In the genomic region with DNA sequence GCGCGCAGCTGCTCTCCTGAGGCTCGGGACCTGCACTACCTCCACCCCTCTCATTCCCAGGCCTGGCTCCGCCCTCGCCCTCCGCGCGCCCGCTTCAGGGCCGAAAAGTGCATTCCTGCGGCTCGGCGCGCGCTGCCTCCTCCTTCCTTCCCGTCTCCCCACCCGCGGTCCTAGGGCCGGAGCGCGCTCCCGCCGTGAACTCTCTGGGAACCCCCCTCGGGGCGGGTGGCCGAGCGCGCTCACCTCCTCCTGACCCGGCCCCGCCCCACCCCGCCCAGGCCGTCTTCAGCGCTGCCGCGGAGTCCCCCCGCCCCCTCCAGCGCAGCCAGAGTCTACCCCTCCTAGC, we compare ENCODE assay signal across 8 cellular contexts. TPM values are rescaled to one million over a fixed set of nuclear protein-coding genes. Genes with fewer than 3 reads are reported as not detected.
DNase-seq lines count a peak whose midpoint lies in the region; ATAC-seq, FAIRE-seq and TF ChIP-seq lines count a peak whose summit lies in the region.

No MANE protein-coding gene starts in this region.

- peaks cover 4% of the 10 kb centered on the region for H3K27me3 Mint-ChIP-seq in astrocyte (ENCODE audit: low read depth, unreplicated experiment)

- DNase-seq in NCI-H146 (lab: John Stamatoyannopoulos, UW) = peak; percentile 83
- DNase-seq in T-helper 22 cell (ENCODE audit: low read depth) = peak; percentile 74
- peak; percentile 88 for DNase-seq in astrocyte (ENCODE audit: low read depth)
- peak; percentile 93 to 98 (median 98) for DNase-seq in right cardiac atrium
- DNase-seq in psoas muscle = peak; percentile 91 to 95
- DNase-seq in aorta = peak; percentile 96 to 97

- H3K27ac ChIP-seq in astrocyte (ENCODE audit: low read depth, low read length) (peak overlapping the region; percentile 96), right cardiac atrium (ENCODE audit: low read length) (peak overlapping the region; percentile 95), psoas muscle (peak overlapping the region; percentile 93), aorta (ENCODE audit: low read depth in 1 of 2, low read length in 2 of 2) (peak overlapping the region; percentile 85 to 90)

- TF ChIP-seq CTCF in astrocyte (IDR thresholded peaks at IDR 0.05; ENCODE audit: insufficient read depth, low read depth, low read length) = no peak
- TF ChIP-seq CTCF in psoas muscle (IDR thresholded peaks at IDR 0.05) = no peak

- H3K9ac ChIP-seq in astrocyte (ENCODE audit: low read length) = peak overlapping the region; percentile 92

- H3K9me3 ChIP-seq in astrocyte (ENCODE audit: insufficient read depth, low read depth, low read length) = no peaks in the 10 kb centered on the region
- H3K9me3 ChIP-seq in right cardiac atrium (ENCODE audit: control insufficient read depth, low read length) = no peaks in the 10 kb centered on the region
- no peaks in the 10 kb centered on the region for H3K9me3 ChIP-seq in psoas muscle
- H3K9me3 ChIP-seq in aorta (ENCODE audit: control insufficient read depth, low read length) = no peaks in the 10 kb centered on the region

- H3K27me3 ChIP-seq in astrocyte (ENCODE audit: insufficient read depth, low read length) (no peaks in the 10 kb centered on the region), right cardiac atrium (ENCODE audit: control insufficient read depth, insufficient read depth) (no peaks in the 10 kb centered on the region), psoas muscle (ENCODE audit: insufficient read depth in 3 of 3, low read length in 2 of 3) (no peaks in the 10 kb centered on the region), aorta (ENCODE audit: control insufficient read depth in 1 of 2, insufficient read depth in 2 of 2, low read length in 1 of 2) (no peaks in the 10 kb centered on the region)

- H3K79me2 ChIP-seq in astrocyte (ENCODE audit: insufficient read depth, low read length) = peaks cover 35% of the 10 kb centered on the region

- H2AFZ ChIP-seq in astrocyte (ENCODE audit: low read depth, low read length) = peak overlapping the region; percentile 93

- H4K20me1 ChIP-seq in astrocyte (ENCODE audit: insufficient read depth, low read length) = peaks cover 27% of the 10 kb centered on the region

- H3K4me1 ChIP-seq in astrocyte (ENCODE audit: insufficient read depth, low read length) = peaks cover 59% of the 10 kb centered on the region
- H3K4me1 ChIP-seq in right cardiac atrium (ENCODE audit: control insufficient read depth, insufficient read depth, low read length) = peaks cover 10% of the 10 kb centered on the region
- peaks cover 35% of the 10 kb centered on the region for H3K4me1 ChIP-seq in psoas muscle
- no peaks in the 10 kb centered on the region for H3K4me1 ChIP-seq in aorta (ENCODE audit: control insufficient read depth in 1 of 2, insufficient read depth in 2 of 2, low read length in 2 of 2)

- under 1% methylated on average over 37 of the region's 37 CpGs for WGBS in right cardiac atrium
- 0 to 1% (median 0%) methylated on average over 24 to 37 of the region's 37 CpGs for WGBS in psoas muscle, 3 donors
- 0 to 1% methylated on average over 24 to 37 of the region's 37 CpGs for WGBS in aorta, 2 donors

- intact Hi-C loops in right cardiac atrium (cut with DNase I) = no loop called here
- intact Hi-C loops in psoas muscle (cut with DNase I) = loop anchor here (1.0 to 5.0 kb wide), 3 partner anchors 30 to 231 kb away; partner anchors contain the start of gene PCBP2 (in 1 of the 2)
- intact Hi-C loops in aorta (cut with DNase I) = loop anchor here in 1 of 2 donors (1.0 to 5.0 kb wide), 2 partner anchors 11 to 46 kb away; partner anchors contain the start of genes ESPL1 and RARG

- H3K36me3 Mint-ChIP-seq in astrocyte (ENCODE audit: low read depth, unreplicated experiment) = peaks cover 2% of the 10 kb centered on the region

- H3K4me3 ChIP-seq in GM08714 (ENCODE audit: low read length) (peak overlapping the region; percentile 72), astrocyte (ENCODE audit: insufficient read depth, low read depth, low read length) (peak overlapping the region; percentile 80), right cardiac atrium (ENCODE audit: low read length) (peak overlapping the region; percentile 93), psoas muscle (peak overlapping the region; percentile 71), aorta (ENCODE audit: low read length in 2 of 2) (peak overlapping the region; percentile 0 to 78)

- ATAC-seq in HG02610 (IDR thresholded peaks at IDR 0.05; ENCODE audit: unreplicated experiment) = peak; percentile 42
- peak; percentile 91 to 92 for ATAC-seq in right cardiac atrium
- peak; percentile 80 to 86 (median 84) for ATAC-seq in psoas muscle
- peak; percentile 91 for ATAC-seq in aorta (ENCODE audit: low FRiP score)

- FAIRE-seq in astrocyte (lab: Jason Lieb, UNC) = no peak

- peak overlapping the region; percentile 100 for H3K4me2 ChIP-seq in astrocyte (ENCODE audit: low read length)

- peaks cover 52% of the 10 kb centered on the region for H3K4me1 Mint-ChIP-seq in astrocyte (ENCODE audit: low read depth, unreplicated experiment)

- H3K27ac Mint-ChIP-seq in astrocyte (ENCODE audit: unreplicated experiment) = no peak overlapping the region

- no peaks in the 10 kb centered on the region for H3K36me3 ChIP-seq in astrocyte (ENCODE audit: insufficient read depth, low read length)
- H3K36me3 ChIP-seq in psoas muscle (ENCODE audit: insufficient read depth in 1 of 2, low read depth in 1 of 2) = no peaks in the 10 kb centered on the region
- no peaks in the 10 kb centered on the region for H3K36me3 ChIP-seq in aorta (ENCODE audit: control insufficient read depth in 1 of 2, insufficient read depth in 2 of 2, low read length in 1 of 2)

- peak overlapping the region; percentile 87 for H3K4me3 Mint-ChIP-seq in astrocyte (ENCODE audit: unreplicated experiment)

- H3K9me3 Mint-ChIP-seq in astrocyte (ENCODE audit: unreplicated experiment) = no peaks in the 10 kb centered on the region

RNA-seq across cellular contexts. Expression of gene RARG, which starts 11.2 kb away (rescaled TPM):
- 10.1 and 11.7 TPM in 2 replicates for total RNA-seq in astrocyte
- 10 to 100 TPM; 11.7 to 26.2 (median 23.4) TPM for total RNA-seq in right cardiac atrium
- polyA plus RNA-seq in right cardiac atrium = 10.5 TPM
- 10 to 100 TPM in 1 of 4 donors, 1 to 10 TPM in 3; 5.0 to 10.7 (median 6.2) TPM for total RNA-seq in psoas muscle
- 10 to 100 TPM in 1 of 3 donors, 1 to 10 TPM in 2; 3.7 to 10.8 (median 8.2) TPM for polyA plus RNA-seq in psoas muscle
- total RNA-seq in aorta = 10 to 100 TPM; 32.7 to 63.9 TPM
- 10 to 100 TPM; 14.5 to 35.6 TPM for polyA plus RNA-seq in aorta

RNA-seq across cellular contexts. Expression of gene ITGB7, which starts 13.8 kb away (rescaled TPM):
- 0.79 and 1.3 TPM in 2 replicates for total RNA-seq in astrocyte
- 1 to 10 TPM in 2 of 4 donors, under 1 TPM in 2; 0.88 to 2.8 (median 1.3) TPM for total RNA-seq in right cardiac atrium
- 0.45 TPM for polyA plus RNA-seq in right cardiac atrium
- total RNA-seq in psoas muscle = 1 to 10 TPM in 2 of 4 donors, under 1 TPM in 2; 0.40 to 1.6 (median 0.94) TPM
- under 1 TPM; 0.19 to 0.73 (median 0.35) TPM for polyA plus RNA-seq in psoas muscle
- 1 to 10 TPM; 3.2 to 5.8 TPM for total RNA-seq in aorta
- polyA plus RNA-seq in aorta = 1 to 10 TPM; 1.4 to 4.9 TPM

RNA-seq across cellular contexts. Expression of gene CSAD, which starts 40.1 kb away (rescaled TPM):
- 16.7 and 19.4 TPM in 2 replicates for total RNA-seq in astrocyte
- 10 to 100 TPM; 10.3 to 13.0 (median 12.3) TPM for total RNA-seq in right cardiac atrium
- 16.2 TPM for polyA plus RNA-seq in right cardiac atrium
- 1 to 10 TPM; 3.9 to 6.6 (median 5.9) TPM for total RNA-seq in psoas muscle
- 1 to 10 TPM; 5.5 to 7.8 (median 6.8) TPM for polyA plus RNA-seq in psoas muscle
- 10 to 100 TPM; 52.7 to 74.4 TPM for total RNA-seq in aorta
- 100 to 1,000 TPM in 1 of 2 donors, 1 to 10 TPM in 1; 5.0 to 118 TPM for polyA plus RNA-seq in aorta

RNA-seq across cellular contexts. Expression of gene ZNF740, which starts 40.3 kb away (rescaled TPM):
- total RNA-seq in astrocyte (31.0 and 32.7 TPM in 2 replicates), right cardiac atrium (10 to 100 TPM; 13.8 to 29.9 (median 22.4) TPM), psoas muscle (10 to 100 TPM; 15.7 to 22.8 (median 19.8) TPM), aorta (10 to 100 TPM; 34.0 to 46.3 TPM)
- polyA plus RNA-seq in right cardiac atrium (5.3 TPM), psoas muscle (1 to 10 TPM; 3.3 to 8.8 (median 4.7) TPM), aorta (10 to 100 TPM in 1 of 2 donors, 1 to 10 TPM in 1; 4.1 to 15.7 TPM)

RNA-seq across cellular contexts. Expression of gene ESPL1, which starts 47.3 kb away (rescaled TPM):
- total RNA-seq in astrocyte (1.2 and 2.0 TPM in 2 replicates), right cardiac atrium (1 to 10 TPM in 1 of 4 donors, under 1 TPM in 3; 0.23 to 1.2 (median 0.40) TPM), psoas muscle (under 1 TPM in 2 of 4 donors, not detected in 2; 0.37 to 0.48 TPM), aorta (1 to 10 TPM in 1 of 2 donors, under 1 TPM in 1; 0.49 to 2.8 TPM)
- polyA plus RNA-seq in right cardiac atrium (0.11 TPM), psoas muscle (under 1 TPM; 0.03 to 0.30 (median 0.08) TPM), aorta (1 to 10 TPM in 1 of 2 donors, under 1 TPM in 1; 0.38 to 2.5 TPM)

Comparison
In these comparisons a context has a peak if more than half of its experiments do, and no peak if none do; other contexts are left out.
1. Peak in every context shown above with its lines: DNase-seq, ATAC-seq, H3K4me3 ChIP-seq and H3K27ac ChIP-seq.
2. H3K4me3 ChIP-seq: peak in every context shown above with its lines; median percentile 93 in right cardiac atrium; 80 in astrocyte; 72 in GM08714; 71 in psoas muscle; 39 in aorta.
3. intact Hi-C loops: an anchor here in psoas muscle (1.0 to 5.0 kb wide); none called in right cardiac atrium.